In the genomic region with DNA sequence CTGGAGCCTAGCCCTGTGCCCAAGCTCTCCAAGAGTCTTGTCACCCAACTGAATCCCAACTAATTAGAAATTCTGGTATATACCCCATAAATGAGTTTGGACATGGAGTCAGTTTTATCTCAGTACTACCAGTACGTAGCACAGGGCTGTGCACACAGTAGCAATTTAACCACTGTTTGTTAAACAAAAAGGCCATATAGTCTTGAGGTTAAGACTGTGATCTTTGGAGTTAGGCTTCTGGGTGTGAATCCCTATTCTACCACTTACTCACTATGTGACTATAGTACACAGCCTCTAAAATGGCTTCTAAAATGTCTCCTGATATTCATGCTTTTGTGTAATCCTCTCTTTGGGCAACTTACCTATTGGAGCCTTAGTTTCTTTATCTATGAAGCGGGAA, we compare ENCODE assay signal across 26 cellular contexts. TPM values are rescaled to one million over a fixed set of nuclear protein-coding genes. Genes with fewer than 3 reads are reported as not detected.
"Had no signal": no experiment of that assay in that cellular context is flagged by ENCODE, and none has a peak within 500 bp of the region (broad histone marks: within the 10 kb centered on the region; RNA-seq: fewer than 3 reads in every experiment).

No MANE protein-coding gene starts in this region.

- H3K27ac ChIP-seq: hepatocyte, left lung, left ventricle myocardium inferior, lower lobe of right lung had no signal

- FAIRE-seq: islet of Langerhans, keratinocyte, kidney had no signal

- H3K4me1 Mint-ChIP-seq: immature natural killer cell; memory B cell; mesothelial cell of epicardium; naive B cell; naive thymus-derived CD4-positive, alpha-beta T cell; naive thymus-derived CD8-positive, alpha-beta T cell had no signal

- DNase-seq: hippocampal formation; hypothalamus; immature natural killer cell; islet precursor cell; kidney; kidney glomerular epithelial cell; left cardiac atrium; left lung; left ventricle myocardium inferior; left ventricle myocardium superior; lower lobe of right lung; mammary epithelial cell; mesenchymal stem cell; mesendoderm; midbrain; naive B cell; naive thymus-derived CD4-positive, alpha-beta T cell; naive thymus-derived CD8-positive, alpha-beta T cell had no signal

- H3K36me3 ChIP-seq: left lung, left ventricle myocardium inferior, lower lobe of right lung had no signal

- H3K4me3 ChIP-seq: hepatocyte, left lung, left ventricle myocardium inferior, lower lobe of right lung, lung had no signal

- H3K4me1 ChIP-seq: left lung, left ventricle myocardium inferior, lower lobe of right lung had no signal

- H3K36me3 Mint-ChIP-seq: immature natural killer cell had no signal

- H3K4me2 ChIP-seq: hepatocyte had no signal

- H3K79me2 ChIP-seq: hepatocyte had no signal

- H3K9me3 ChIP-seq: left lung had no signal

- ATAC-seq: left cardiac atrium; left lobe of liver; left lung; left ventricle myocardium superior; lower lobe of right lung; naive thymus-derived CD4-positive, alpha-beta T cell; naive thymus-derived CD8-positive, alpha-beta T cell had no signal

- H3K27me3 ChIP-seq: hepatocyte had no signal

- H3K27ac Mint-ChIP-seq: immature natural killer cell; memory B cell; mesothelial cell of epicardium; naive thymus-derived CD4-positive, alpha-beta T cell; naive thymus-derived CD8-positive, alpha-beta T cell had no signal

- H2AFZ ChIP-seq: hepatocyte had no signal

- H3K4me3 Mint-ChIP-seq: immature natural killer cell; memory B cell; mesothelial cell of epicardium; naive B cell; naive thymus-derived CD4-positive, alpha-beta T cell; naive thymus-derived CD8-positive, alpha-beta T cell had no signal

RNA-seq across cellular contexts. Expression of gene RAB3B, which starts 48.2 kb away (rescaled TPM):
- total RNA-seq: left cardiac atrium, left ventricle myocardium inferior, left ventricle myocardium superior, mesenteric fat pad had no signal
- polyA plus RNA-seq: immature natural killer cell; naive thymus-derived CD4-positive, alpha-beta T cell had no signal
